19 cellular contexts compared by ENCODE assay signal in genomic region chr1:38115682-38116187, GRCh38.
DNase-seq lines count a peak whose midpoint lies in the region; ATAC-seq and TF ChIP-seq lines count a peak whose summit lies in the region.
"Had no signal": no experiment of that assay in that cellular context is flagged by ENCODE, and none has a peak within 500 bp of the region (broad histone marks: within the 10 kb centered on the region; RNA-seq: fewer than 3 reads in every experiment).

No MANE protein-coding gene starts in this region.

- peaks cover 8% of the 10 kb centered on the region for H3K36me3 Mint-ChIP-seq in endothelial cell (ENCODE audit: low read depth, unreplicated experiment)

- in situ Hi-C loops in KBM-7 (cut with MboI; ENCODE audit: low pct_unique_long_range_greater_than_20kb, low sequenced_read_pairs): no loop called here

- peaks cover 25% of the 10 kb centered on the region for H3K4me1 Mint-ChIP-seq in endothelial cell (ENCODE audit: unreplicated experiment)

- H3K4me2 ChIP-seq in BLaER1: peak overlapping the region; percentile 69
- H3K4me2 ChIP-seq: GM23338, KMS-11 had no signal

- H3K4me3 ChIP-seq in BLaER1 (no peak overlapping the region), prostate gland (no peak overlapping the region)
- H3K4me3 ChIP-seq: GM23338 had no signal

- 77% methylated on average over 9 of the region's 9 CpGs for WGBS in prostate gland

- no peak for TF ChIP-seq POLR2A in prostate gland (IDR thresholded peaks at IDR 0.05)

- DNase-seq in NCI-H446 (lab: John Stamatoyannopoulos, UW) (peak; percentile 14 to 50), endothelial cell (ENCODE audit: low spot score) (no peak), posterior vena cava (ENCODE audit: low spot score) (peak; percentile 34), prostate gland (ENCODE audit: low spot score) (no peak), KBM-7 (no peak)
- DNase-seq: BE2C; CD4-positive, alpha-beta T cell; COR-L47; DND-41; NCI-H1105 treated with DMSO at 0.1 percent for 48 hours; NCI-H2029 treated with DMSO at 0.1 percent for 48 hours; NCI-H226; NCI-H524 treated with DMSO at 0.1 percent for 48 hours; SW 1271 had no signal

- H3K9me3 ChIP-seq in BLaER1 (no peaks in the 10 kb centered on the region), prostate gland (no peaks in the 10 kb centered on the region)
- H3K9me3 ChIP-seq: BE2C had no signal

- TF ChIP-seq CTCF in endothelial cell (IDR thresholded peaks at IDR 0.05; ENCODE audit: unreplicated experiment): no peak
- TF ChIP-seq CTCF in prostate gland (IDR thresholded peaks at IDR 0.05): no peak

- H3K4me1 ChIP-seq in BLaER1 (peaks cover 38% of the 10 kb centered on the region), prostate gland (replicated peaks) (no peaks in the 10 kb centered on the region)
- H3K4me1 ChIP-seq: BE2C had no signal

- no peaks in the 10 kb centered on the region for H3K9me3 Mint-ChIP-seq in endothelial cell (ENCODE audit: unreplicated experiment)
- H3K9me3 Mint-ChIP-seq: CD4-positive, alpha-beta T cell; GM23338 had no signal

- ATAC-seq in GM21360 (IDR thresholded peaks at IDR 0.05; ENCODE audit: unreplicated experiment): no peak
- ATAC-seq: GM23338, Right ventricle myocardium inferior had no signal

- H3K27ac ChIP-seq in BLaER1 (no peak overlapping the region), prostate gland (no peak overlapping the region)
- H3K27ac ChIP-seq: KMS-11 had no signal

- intact Hi-C loops in posterior vena cava (cut with DNase I) (no loop called here), prostate gland (cut with DNase I) (no loop called here)

- H3K36me3 ChIP-seq in BLaER1 (no peaks in the 10 kb centered on the region), prostate gland (no peaks in the 10 kb centered on the region)
- H3K36me3 ChIP-seq: BE2C had no signal

- peaks cover 14% of the 10 kb centered on the region for H3K27me3 Mint-ChIP-seq in endothelial cell (ENCODE audit: unreplicated experiment)
- H3K27me3 Mint-ChIP-seq: CD4-positive, alpha-beta T cell had no signal

- H3K27ac Mint-ChIP-seq in endothelial cell (ENCODE audit: unreplicated experiment): peak overlapping the region; percentile 54
- H3K27ac Mint-ChIP-seq: CD4-positive, alpha-beta T cell; GM23338 had no signal

- H3K27me3 ChIP-seq in BLaER1 (no peaks in the 10 kb centered on the region), prostate gland (replicated peaks; ENCODE audit: insufficient read depth) (no peaks in the 10 kb centered on the region)
- H3K27me3 ChIP-seq: BE2C had no signal

- no peak overlapping the region for H3K4me3 Mint-ChIP-seq in endothelial cell (ENCODE audit: unreplicated experiment)
- H3K4me3 Mint-ChIP-seq: CD4-positive, alpha-beta T cell; GM23338 had no signal

- no peaks in the 10 kb centered on the region for H4K20me1 ChIP-seq in BLaER1

- no peak overlapping the region for H3K9ac ChIP-seq in BLaER1
- H3K9ac ChIP-seq: KMS-11 had no signal

Comparison
In these comparisons a context has a peak if more than half of its experiments do, and no peak if none do; other contexts are left out.
1. DNase-seq: peak in NCI-H446 (2 of 2) and posterior vena cava (single experiment); none in endothelial cell (single experiment), prostate gland (single experiment) and KBM-7 (single experiment).